4 cellular contexts compared by ENCODE assay signal in genomic region chr4:165164257-165164656, GRCh38.
"Had no signal": no experiment of that assay in that cellular context is flagged by ENCODE, and none has a peak within 500 bp of the region (broad histone marks: within the 10 kb centered on the region; RNA-seq: fewer than 3 reads in every experiment).

No MANE protein-coding gene starts in this region.

- H3K4me3 ChIP-seq: GM23338 had no signal

- DNase-seq: H9, HCEC 1CT, KBM-7 had no signal

- ATAC-seq: GM23338 had no signal
